ENCODE assay signal across 8 cellular contexts in genomic region chr9:122095010-122095767, GRCh38. TPM values are rescaled to one million over a fixed set of nuclear protein-coding genes. Genes with fewer than 3 reads are reported as not detected.
DNase-seq lines count a peak whose midpoint lies in the region; ATAC-seq, FAIRE-seq and TF ChIP-seq lines count a peak whose summit lies in the region.

No MANE protein-coding gene starts in this region.

- no peaks in the 10 kb centered on the region for H3K27me3 ChIP-seq in pancreas

- WGBS in pancreas, 2 donors: 25 to 26% methylated on average over 14 of the region's 14 CpGs

- no peak for ATAC-seq in pancreas
- no peak for ATAC-seq in GM18909 (IDR thresholded peaks at IDR 0.05; ENCODE audit: poor library complexity, unreplicated experiment)
- ATAC-seq in GM21529 (IDR thresholded peaks at IDR 0.05; ENCODE audit: unreplicated experiment): no peak

- H3K4me1 ChIP-seq in pancreas: peaks cover 9 to 18% (median 10%) of the 10 kb centered on the region in 3 donors

- no peak overlapping the region for H3K4me3 ChIP-seq in pancreas

- H3K27ac ChIP-seq in pancreas: no peak overlapping the region

- DNase-seq in AG08396 (ENCODE audit: low spot score) (peak; percentile 56), GM20000 (ENCODE audit: low spot score) (peak; percentile 64), NCI-H748 treated with DMSO at 0.1 percent for 48 hours (lab: John Stamatoyannopoulos, UW) (peak; percentile 61), activated T-cell treated with anti-CD3 and anti-CD28 coated beads for 1 hour (ENCODE audit: low read depth) (peak; percentile 31), fibroblast of peridontal ligament (ENCODE audit: extremely low read depth) (peak; percentile 73), pancreas (peak in 1 of 6 donors; percentile 59)

- no peaks in the 10 kb centered on the region for H3K9me3 ChIP-seq in pancreas

- FAIRE-seq in pancreas (lab: Jason Lieb, UNC): no peak

- H3K36me3 ChIP-seq in pancreas: no peaks in the 10 kb centered on the region

- intact Hi-C loops in pancreas (cut with DNase I): no loop called here

- TF ChIP-seq CTCF in GM20000 (IDR thresholded peaks at IDR 0.05; ENCODE audit: extremely low read depth, missing control alignments): peak; percentile 63
- TF ChIP-seq CTCF in pancreas (IDR thresholded peaks at IDR 0.05): peak; percentile 22 to 54 (median 39)

RNA-seq across cellular contexts. Expression of gene TTLL11, which starts 2.1 kb away (rescaled TPM):
- 1 to 10 TPM; 4.6 to 7.5 (median 6.0) TPM for total RNA-seq in pancreas
- 1 to 10 TPM; 3.4 to 3.8 TPM for polyA plus RNA-seq in pancreas
